Comparison of ENCODE assay signal across 10 cellular contexts in genomic region chr10:11625019-11625735, GRCh38. TPM values are rescaled to one million over a fixed set of nuclear protein-coding genes. Genes with fewer than 3 reads are reported as not detected.
DNase-seq lines count a peak whose midpoint lies in the region; ATAC-seq and TF ChIP-seq lines count a peak whose summit lies in the region.
"Had no signal": no experiment of that assay in that cellular context is flagged by ENCODE, and none has a peak within 500 bp of the region (broad histone marks: within the 10 kb centered on the region; RNA-seq: fewer than 3 reads in every experiment).

No MANE protein-coding gene starts in this region.

- 75 to 76% methylated on average over 9 of the region's 9 CpGs for WGBS in sigmoid colon, 2 donors

- peak overlapping the region; percentile 49 for H3K4me2 ChIP-seq in Karpas-422 (ENCODE audit: low read depth, low read length, poor library complexity, severe bottlenecking)

- ATAC-seq in GM19023 (IDR thresholded peaks at IDR 0.05; ENCODE audit: unreplicated experiment) (peak; percentile 84), HG02642 (IDR thresholded peaks at IDR 0.05; ENCODE audit: poor library complexity, unreplicated experiment) (peak; percentile 77), natural killer cell (peak in 2 of 3 donors; percentile 28 to 35)
- ATAC-seq in CD4-positive, alpha-beta T cell (ENCODE audit: poor library complexity), result no peak

- peaks cover 15% of the 10 kb centered on the region in 2 donors for H3K27me3 Mint-ChIP-seq in natural killer cell (ENCODE audit: low read depth in 2 of 2)
- H3K27me3 Mint-ChIP-seq in CD4-positive, alpha-beta T cell, result no peaks in the 10 kb centered on the region

- H3K9me2 ChIP-seq in Karpas-422 (replicated peaks; ENCODE audit: insufficient read depth, low read length), result no peaks in the 10 kb centered on the region

- peaks cover 5 to 6% of the 10 kb centered on the region in 2 donors for H3K4me1 Mint-ChIP-seq in natural killer cell
- H3K4me1 Mint-ChIP-seq in CD4-positive, alpha-beta T cell (ENCODE audit: low read depth), result no peaks in the 10 kb centered on the region
- H3K4me1 Mint-ChIP-seq: central memory CD8-positive, alpha-beta T cell had no signal

- H3K4me3 ChIP-seq in Karpas-422 (ENCODE audit: low read length) (0 out of 2 replicates have a peak overlapping the region, but pooled peaks have one; percentile 17), sigmoid colon (no peak overlapping the region)

- H3K4me3 Mint-ChIP-seq in natural killer cell, result no peak overlapping the region
- no peak overlapping the region for H3K4me3 Mint-ChIP-seq in CD4-positive, alpha-beta T cell
- H3K4me3 Mint-ChIP-seq: central memory CD8-positive, alpha-beta T cell had no signal

- no peak for TF ChIP-seq EP300 in sigmoid colon (IDR thresholded peaks at IDR 0.05)

- no peak overlapping the region for H2AFZ ChIP-seq in Karpas-422 (ENCODE audit: low read length)

- H3K36me3 ChIP-seq in Karpas-422 (ENCODE audit: insufficient read depth, low read length) (no peaks in the 10 kb centered on the region), sigmoid colon (no peaks in the 10 kb centered on the region)

- no peak for TF ChIP-seq POLR2A in sigmoid colon (IDR thresholded peaks at IDR 0.05)

- H3K9ac ChIP-seq in Karpas-422 (ENCODE audit: low read length), result no peak overlapping the region

- TF ChIP-seq CTCF in natural killer cell (IDR thresholded peaks at IDR 0.05), result no peak
- no peak for TF ChIP-seq CTCF in sigmoid colon (IDR thresholded peaks at IDR 0.05)
- TF ChIP-seq CTCF in CD4-positive, alpha-beta T cell (IDR thresholded peaks at IDR 0.05), result no peak

- no peaks in the 10 kb centered on the region for H4K20me1 ChIP-seq in Karpas-422 (ENCODE audit: insufficient read depth, low read depth, low read length)

- no peaks in the 10 kb centered on the region for H3K36me3 Mint-ChIP-seq in natural killer cell
- H3K36me3 Mint-ChIP-seq in CD4-positive, alpha-beta T cell (ENCODE audit: low read depth), result no peaks in the 10 kb centered on the region

- no peaks in the 10 kb centered on the region for H3K27me3 ChIP-seq in Karpas-422 (ENCODE audit: low read length)
- H3K27me3 ChIP-seq in sigmoid colon, result no peaks in the 10 kb centered on the region
- no peaks in the 10 kb centered on the region for H3K27me3 ChIP-seq in CD4-positive, alpha-beta T cell (ENCODE audit: control insufficient read depth, insufficient read depth, low read length)

- no peaks in the 10 kb centered on the region for H3K79me2 ChIP-seq in Karpas-422 (ENCODE audit: low read length)

- H3K9me3 Mint-ChIP-seq in natural killer cell, result no peaks in the 10 kb centered on the region
- H3K9me3 Mint-ChIP-seq in CD4-positive, alpha-beta T cell, result no peaks in the 10 kb centered on the region
- H3K9me3 Mint-ChIP-seq: central memory CD8-positive, alpha-beta T cell had no signal

- POLR2A ChIA-PET in CD4-positive, alpha-beta T cell (lab: Charles Lee), result no interaction called here

- intact Hi-C loops in natural killer cell (cut with micrococcal nuclease) (no loop called here), sigmoid colon (cut with DNase I) (no loop called here), posterior cingulate gyrus (cut with DNase I) (no loop called here)
- intact Hi-C loops in CD4-positive, alpha-beta T cell (cut with DNase I, micrococcal nuclease), result no loop called here

- no peak overlapping the region for H3K27ac Mint-ChIP-seq in natural killer cell
- H3K27ac Mint-ChIP-seq in CD4-positive, alpha-beta T cell, result no peak overlapping the region

- CTCF ChIA-PET in CD4-positive, alpha-beta T cell (lab: Charles Lee), result no interaction called here

- no peaks in the 10 kb centered on the region for H3K9me3 ChIP-seq in Karpas-422 (ENCODE audit: low read length)
- H3K9me3 ChIP-seq in sigmoid colon, result no peaks in the 10 kb centered on the region
- no peaks in the 10 kb centered on the region for H3K9me3 ChIP-seq in CD4-positive, alpha-beta T cell (ENCODE audit: control insufficient read depth, low read length)

- H3K4me1 ChIP-seq in Karpas-422 (ENCODE audit: low read length), result peaks cover 25% of the 10 kb centered on the region
- no peaks in the 10 kb centered on the region for H3K4me1 ChIP-seq in sigmoid colon

- H3K27ac ChIP-seq in Karpas-422 (ENCODE audit: low read length), result no peak overlapping the region
- H3K27ac ChIP-seq in sigmoid colon, result no peak overlapping the region
- H3K27ac ChIP-seq in CD4-positive, alpha-beta T cell (ENCODE audit: low read depth, low read length), result no peak overlapping the region

- peak; percentile 87 for DNase-seq in Karpas-422
- no peak for DNase-seq in natural killer cell
- no peak for DNase-seq in NCI-H82 treated with DMSO at 0.1 percent for 48 hours (lab: John Stamatoyannopoulos, UW; ENCODE audit: unreplicated experiment)
- no peak for DNase-seq in sigmoid colon
- DNase-seq in CD4-positive, alpha-beta T cell, result no peak
- DNase-seq in posterior cingulate gyrus, result no peak
- DNase-seq: KBM-7 had no signal

RNA-seq across cellular contexts. Expression of gene USP6NL, which starts 13.7 kb away (rescaled TPM):
- total RNA-seq in Karpas-422 (2014; rRNA removed; shearing (Covaris generic); ENCODE audit: low replicate concordance), result 54.3 and 63.9 TPM in 2 replicates
- total RNA-seq in natural killer cell (1 to 10 TPM; 2.3 to 3.7 (median 2.5) TPM), sigmoid colon (10 to 100 TPM; 10.3 to 11.4 (median 10.9) TPM)
- polyA plus RNA-seq in sigmoid colon, result 10 to 100 TPM in 2 of 3 donors, 1 to 10 TPM in 1; 9.2 to 10.8 (median 10.7) TPM
- 1 to 10 TPM; 5.2 to 5.6 TPM for total RNA-seq in CD4-positive, alpha-beta T cell
